ENCODE assay signal across 9 cellular contexts in the genomic region with DNA sequence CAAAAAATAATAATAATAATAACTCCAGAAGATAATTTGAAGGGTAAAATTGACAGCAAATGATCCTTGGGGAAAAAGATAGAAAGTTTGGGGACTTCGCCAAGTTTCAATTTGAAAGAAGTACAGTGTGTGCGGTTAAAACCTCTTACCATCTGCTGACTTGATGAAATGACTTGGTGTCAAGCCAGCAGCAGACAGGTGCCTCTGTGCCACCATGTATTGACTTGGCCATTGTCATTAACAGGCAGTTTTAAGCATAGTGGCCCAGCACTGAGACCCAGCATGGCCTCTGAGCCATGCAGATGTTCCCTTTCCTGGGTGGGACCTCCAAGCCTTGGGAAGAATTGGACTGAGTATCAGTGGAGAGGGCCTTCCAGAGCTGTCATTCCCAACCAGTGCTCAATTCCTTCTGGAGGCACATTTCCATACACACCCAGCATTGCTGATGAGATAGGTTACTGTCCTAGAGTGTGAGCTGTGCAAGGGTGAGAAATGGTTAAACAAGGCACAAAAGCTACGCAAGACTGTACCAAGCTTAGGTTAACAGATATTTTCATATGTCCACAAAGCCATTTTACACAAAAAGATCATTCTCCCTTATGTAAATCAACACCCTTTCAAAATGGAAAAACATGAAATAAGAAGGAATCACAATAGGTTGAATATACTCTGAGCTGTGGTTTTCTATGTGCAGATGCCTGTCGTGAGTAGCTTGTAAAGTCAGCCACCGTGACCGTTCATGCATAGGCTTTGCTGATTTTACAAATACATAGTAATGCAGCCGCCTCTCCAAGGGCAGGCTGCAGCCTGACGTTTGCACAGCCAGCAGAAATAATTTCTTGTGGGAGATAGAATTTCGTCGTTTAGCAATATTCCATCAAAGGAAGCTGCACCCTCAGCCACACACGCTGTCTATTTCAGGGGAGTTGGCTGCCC. TPM values are rescaled to one million over a fixed set of nuclear protein-coding genes. Genes with fewer than 3 reads are reported as not detected.
DNase-seq lines count a peak whose midpoint lies in the region; ATAC-seq and TF ChIP-seq lines count a peak whose summit lies in the region.
"Had no signal": no experiment of that assay in that cellular context is flagged by ENCODE, and none has a peak within 500 bp of the region (broad histone marks: within the 10 kb centered on the region; RNA-seq: fewer than 3 reads in every experiment).

No MANE protein-coding gene starts in this region.

- CTCF ChIA-PET in HEK293T (lab: Yijun Ruan, JAX), result no interaction called here

- H3K36me3 ChIP-seq in HAP-1 (replicated peaks) (no peaks in the 10 kb centered on the region), Loucy (ENCODE audit: insufficient read depth, low read length) (no peaks in the 10 kb centered on the region), body of pancreas (replicated peaks in 1 of 2; ENCODE audit: insufficient read depth in 1 of 2, low read depth in 2 of 2) (no peaks in the 10 kb centered on the region), tibial nerve (no peaks in the 10 kb centered on the region)

- peak overlapping the region; percentile 65 for H3K4me2 ChIP-seq in Loucy (ENCODE audit: low read depth, low read length, poor library complexity, severe bottlenecking)

- H3K27ac ChIP-seq in body of pancreas (no peak overlapping the region), tibial nerve (no peak overlapping the region)

- H3K9ac ChIP-seq in Loucy (ENCODE audit: low read depth, low read length, poor library complexity, severe bottlenecking), result no peak overlapping the region

- TF ChIP-seq EP300 in tibial nerve (IDR thresholded peaks at IDR 0.05), result no peak

- no peaks in the 10 kb centered on the region for H3K79me2 ChIP-seq in Loucy (ENCODE audit: insufficient read depth, low read length)

- H3K9me3 ChIP-seq in HAP-1 (no peaks in the 10 kb centered on the region), Loucy (ENCODE audit: insufficient read depth, low read depth, low read length) (no peaks in the 10 kb centered on the region), body of pancreas (no peaks in the 10 kb centered on the region), tibial nerve (no peaks in the 10 kb centered on the region)

- H3K4me3 Mint-ChIP-seq in stimulated activated naive CD8-positive, alpha-beta T cell treated with anti-CD3 and anti-CD28 coated beads, Interleukin-15, amount 100 ng/mL, for 72 hours, result no peak overlapping the region
- no peak overlapping the region for H3K4me3 Mint-ChIP-seq in glutamatergic neuron (ENCODE audit: unreplicated experiment)

- POLR2A ChIA-PET in HEK293T (lab: Yijun Ruan, JAX), result interaction anchor here (1.0 kb wide), 2 partner anchors 30 to 59 kb away, joined by 4 read pairs; a partner anchor contains a TSS

- no peaks in the 10 kb centered on the region for H4K20me1 ChIP-seq in Loucy (ENCODE audit: insufficient read depth, low read length, poor library complexity, severe bottlenecking)

- peaks cover 11% of the 10 kb centered on the region for H3K4me1 Mint-ChIP-seq in stimulated activated naive CD8-positive, alpha-beta T cell treated with anti-CD3 and anti-CD28 coated beads, Interleukin-15, amount 100 ng/mL, for 72 hours
- peaks cover 25% of the 10 kb centered on the region for H3K4me1 Mint-ChIP-seq in glutamatergic neuron (ENCODE audit: low read depth, unreplicated experiment)

- H3K4me1 ChIP-seq in HAP-1 (peaks cover 17% of the 10 kb centered on the region), Loucy (ENCODE audit: insufficient read depth, low read length, poor library complexity, severe bottlenecking) (peaks cover 14% of the 10 kb centered on the region), body of pancreas (no peaks in the 10 kb centered on the region), tibial nerve (peaks cover 0 to 16% (median 7%) of the 10 kb centered on the region in 4 donors)

- H3K27me3 ChIP-seq in HAP-1 (ENCODE audit: low read depth) (no peaks in the 10 kb centered on the region), Loucy (ENCODE audit: insufficient read depth, low read length, poor library complexity, severe bottlenecking) (no peaks in the 10 kb centered on the region), body of pancreas (no peaks in the 10 kb centered on the region), tibial nerve (no peaks in the 10 kb centered on the region)

- intact Hi-C loops in body of pancreas (cut with DNase I), result no loop called here

- no peaks in the 10 kb centered on the region for H3F3A ChIP-seq in Loucy (ENCODE audit: low read depth)

- H3K36me3 Mint-ChIP-seq in glutamatergic neuron (ENCODE audit: unreplicated experiment), result no peaks in the 10 kb centered on the region

- DNase-seq in HAP-1 (ENCODE audit: low spot score in 2 of 2) (peak; percentile 69 to 70), body of pancreas (no peak), HEK293T (ENCODE audit: extremely low spot score) (no peak), tibial nerve (ENCODE audit: low spot score in 2 of 2) (no peak), glutamatergic neuron (no peak)
- no peak for DNase-seq in stimulated activated naive CD8-positive, alpha-beta T cell treated with anti-CD3 and anti-CD28 coated beads, Interleukin-15, amount 100 ng/mL, for 72 hours
- DNase-seq: activated CD4-positive, CD25-positive, alpha-beta regulatory T cell had no signal

- no peaks in the 10 kb centered on the region for H3K9me3 Mint-ChIP-seq in stimulated activated naive CD8-positive, alpha-beta T cell treated with anti-CD3 and anti-CD28 coated beads, Interleukin-15, amount 100 ng/mL, for 72 hours
- peaks cover 3% of the 10 kb centered on the region for H3K9me3 Mint-ChIP-seq in glutamatergic neuron (ENCODE audit: unreplicated experiment)

- H2AFZ ChIP-seq in Loucy (ENCODE audit: low read length), result no peak overlapping the region

- TF ChIP-seq POLR2A in body of pancreas (IDR thresholded peaks at IDR 0.05) (no peak), tibial nerve (IDR thresholded peaks at IDR 0.05) (no peak)

- TF ChIP-seq CTCF in Loucy (conservative IDR thresholded peaks at IDR 0.05; ENCODE audit: low read length) (no peak), body of pancreas (IDR thresholded peaks at IDR 0.05) (no peak), tibial nerve (IDR thresholded peaks at IDR 0.05) (no peak), glutamatergic neuron (IDR thresholded peaks at IDR 0.05; ENCODE audit: partially characterized antibody, unreplicated experiment) (no peak)

- H3K27me3 Mint-ChIP-seq in stimulated activated naive CD8-positive, alpha-beta T cell treated with anti-CD3 and anti-CD28 coated beads, Interleukin-15, amount 100 ng/mL, for 72 hours, result peaks cover 15% of the 10 kb centered on the region
- H3K27me3 Mint-ChIP-seq in glutamatergic neuron (ENCODE audit: unreplicated experiment), result peaks cover 5% of the 10 kb centered on the region

- WGBS in body of pancreas, 2 donors, result 43 to 44% methylated on average over 11 of the region's 11 CpGs
- WGBS in tibial nerve, 2 donors, result 34 to 40% methylated on average over 11 of the region's 11 CpGs

- H3K9me2 ChIP-seq in Loucy (replicated peaks; ENCODE audit: low read depth, low read length), result no peaks in the 10 kb centered on the region

- in situ Hi-C loops in HAP-1 (cut with MboI; ENCODE audit: low sequenced_read_pairs), result no loop called here

- H3K27ac Mint-ChIP-seq in stimulated activated naive CD8-positive, alpha-beta T cell treated with anti-CD3 and anti-CD28 coated beads, Interleukin-15, amount 100 ng/mL, for 72 hours, result no peak overlapping the region
- no peak overlapping the region for H3K27ac Mint-ChIP-seq in glutamatergic neuron (ENCODE audit: unreplicated experiment)

- no peak overlapping the region for H3K4me3 ChIP-seq in HAP-1
- H3K4me3 ChIP-seq in Loucy (ENCODE audit: low read length, poor library complexity, severe bottlenecking), result peak overlapping the region; percentile 15
- no peak overlapping the region for H3K4me3 ChIP-seq in body of pancreas
- H3K4me3 ChIP-seq in tibial nerve, result no peak overlapping the region

- ATAC-seq in GM18498 (IDR thresholded peaks at IDR 0.05; ENCODE audit: unreplicated experiment), result peak; percentile 80
- peak; percentile 21 for ATAC-seq in body of pancreas
- ATAC-seq in stimulated activated naive CD8-positive, alpha-beta T cell treated with anti-CD3 and anti-CD28 coated beads, Interleukin-15, amount 100 ng/mL, for 72 hours, result no peak

TF ChIP-seq in HEK293T, 16 proteins besides CTCF, POLR2A, EP300 and RAD21:
- no peak for TF ChIP-seq CTBP1 (IDR thresholded peaks at IDR 0.05; ENCODE audit: borderline replicate concordance)
- TF ChIP-seq TARDBP (IDR thresholded peaks at IDR 0.05), result no peak

RNA-seq across cellular contexts. Expression of a gene that starts 59.4 kb away (rescaled TPM):
- total RNA-seq in body of pancreas (10 to 100 TPM; 34.5 to 40.5 TPM), tibial nerve (10 to 100 TPM; 40.8 to 85.7 (median 62.1) TPM), glutamatergic neuron (ENCODE audit: unreplicated experiment) (57.5 TPM)

Comparison
In these comparisons a context has a peak if more than half of its experiments do, and no peak if none do; other contexts are left out.
1. DNase-seq: peak in HAP-1 (2 of 2); none in body of pancreas (0 of 4), HEK293T (single experiment), stimulated activated naive CD8-positive, alpha-beta T cell treated with anti-CD3 and anti-CD28 coated beads, Interleukin-15, amount 100 ng/mL, for 72 hours (0 of 2), tibial nerve (0 of 2) and glutamatergic neuron (single experiment).